Comparison of ENCODE assay signal across 8 cellular contexts in genomic region chr15:80955571-80956452, GRCh38. TPM values are rescaled to one million over a fixed set of nuclear protein-coding genes. Genes with fewer than 3 reads are reported as not detected.
A peak's percentile ranks its signal among the peaks of the same experiment; 100 is the strongest.
DNase-seq lines count a peak whose midpoint lies in the region; ATAC-seq and TF ChIP-seq lines count a peak whose summit lies in the region.
"Not testable (repeated sequence)": the region's sequence is repeated elsewhere in the genome, so short reads cannot be mapped to it uniquely, and the experiment has no call there.

No MANE protein-coding gene starts in this region.

- H3K27me3 ChIP-seq in CD8-positive, alpha-beta T cell (ENCODE audit: insufficient read depth, low read length); adrenal gland; foreskin keratinocyte: not testable (repeated sequence)

- not testable (repeated sequence) for H3K9me3 ChIP-seq in CD8-positive, alpha-beta T cell (ENCODE audit: low read length); adrenal gland (replicated peaks in 1 of 3)

- not testable (repeated sequence) for H3K4me3 ChIP-seq in CD8-positive, alpha-beta T cell (ENCODE audit: low read depth, low read length); adrenal gland

- not testable (repeated sequence) for H3K4me3 Mint-ChIP-seq in CD8-positive, alpha-beta T cell; HFFc6; activated CD4-positive, alpha-beta memory T cell treated with anti-CD3 and anti-CD28 coated beads, Interleukin-2, amount 10 ng/mL, durations not matched to agents 7 days and 5 days

- TF ChIP-seq CTCF in CD8-positive, alpha-beta T cell (IDR thresholded peaks at IDR 0.05); HFFc6 (IDR thresholded peaks at IDR 0.05); adrenal gland (IDR thresholded peaks at IDR 0.05); foreskin keratinocyte (conservative IDR thresholded peaks at IDR 0.05): not testable (repeated sequence)

- not testable (repeated sequence) for H3K36me3 ChIP-seq in CD8-positive, alpha-beta T cell (ENCODE audit: insufficient read depth, low read length)
- peaks cover 0 to 12% of the 10 kb centered on the region in 2 donors for H3K36me3 ChIP-seq in adrenal gland (replicated peaks in 1 of 2)

- H3K27ac Mint-ChIP-seq in CD8-positive, alpha-beta T cell = peak overlapping the region; percentile 5
- peak overlapping the region; percentile 63 for H3K27ac Mint-ChIP-seq in HFFc6
- H3K27ac Mint-ChIP-seq in activated CD4-positive, alpha-beta memory T cell treated with anti-CD3 and anti-CD28 coated beads, Interleukin-2, amount 10 ng/mL, durations not matched to agents 7 days and 5 days = not testable (repeated sequence)

- 82 to 86% (median 84%) methylated on average over 18 to 19 of the region's 19 CpGs for WGBS in adrenal gland, 4 donors

- H3K4me1 ChIP-seq in CD8-positive, alpha-beta T cell (ENCODE audit: insufficient read depth, low read length); adrenal gland (replicated peaks in 1 of 2); foreskin keratinocyte: not testable (repeated sequence)

- not testable (repeated sequence) for TF ChIP-seq POLR2A in adrenal gland (IDR thresholded peaks at IDR 0.05)

- not testable (repeated sequence) for H3K4me1 Mint-ChIP-seq in CD8-positive, alpha-beta T cell (ENCODE audit: low read depth)
- H3K4me1 Mint-ChIP-seq in HFFc6 (ENCODE audit: low read depth) = peaks cover 34% of the 10 kb centered on the region
- peaks cover 15% of the 10 kb centered on the region for H3K4me1 Mint-ChIP-seq in activated CD4-positive, alpha-beta memory T cell treated with anti-CD3 and anti-CD28 coated beads, Interleukin-2, amount 10 ng/mL, durations not matched to agents 7 days and 5 days

- peak in 3 of 7 experiments; percentile 3 to 31 (median 4) for DNase-seq in CD8-positive, alpha-beta T cell
- DNase-seq in HFFc6 (peak; percentile 92), OCI-M1 (lab: John Stamatoyannopoulos, UW) (peak; percentile 31), adrenal gland (peak; percentile 37 to 68 (median 59)), foreskin keratinocyte (peak; percentile 97 to 99), posterior vena cava (ENCODE audit: low spot score) (peak; percentile 67)
- DNase-seq in activated CD4-positive, alpha-beta memory T cell treated with anti-CD3 and anti-CD28 coated beads, Interleukin-2, amount 10 ng/mL, durations not matched to agents 7 days and 5 days = peak; percentile 60
- peak; percentile 3 to 5 for DNase-seq in stimulated activated CD8-positive, alpha-beta memory T cell treated with anti-CD3 and anti-CD28 coated beads, Interleukin-7, amount 100 ng/mL, for 1 hour (ENCODE audit: low read depth in 2 of 2)

- intact Hi-C loops in CD8-positive, alpha-beta T cell (cut with DNase I, micrococcal nuclease); adrenal gland (cut with DNase I): not testable (repeated sequence)
- intact Hi-C loops in posterior vena cava (cut with DNase I) = loop anchor here in 1 of 2 donors (10.0 kb wide), 1 partner anchor 381 kb away; no protein-coding TSS in a partner anchor

- not testable (repeated sequence) for H3K27ac ChIP-seq in CD8-positive, alpha-beta T cell (ENCODE audit: low read depth, low read length); adrenal gland; foreskin keratinocyte

- POLR2A ChIA-PET in CD8-positive, alpha-beta T cell (lab: Charles Lee); activated CD4-positive, alpha-beta memory T cell treated with anti-CD3 and anti-CD28 coated beads, Interleukin-2, amount 10 ng/mL, durations not matched to agents 7 days and 5 days (lab: Charles Lee): not testable (repeated sequence)

- peak; percentile 34 for ATAC-seq in CD8-positive, alpha-beta T cell
- peak; percentile 99 for ATAC-seq in foreskin keratinocyte

- not testable (repeated sequence) for H3K27me3 Mint-ChIP-seq in CD8-positive, alpha-beta T cell (ENCODE audit: low read depth); HFFc6 (ENCODE audit: insufficient read depth); activated CD4-positive, alpha-beta memory T cell treated with anti-CD3 and anti-CD28 coated beads, Interleukin-2, amount 10 ng/mL, durations not matched to agents 7 days and 5 days

- not testable (repeated sequence) for H3K9me3 Mint-ChIP-seq in CD8-positive, alpha-beta T cell; HFFc6; activated CD4-positive, alpha-beta memory T cell treated with anti-CD3 and anti-CD28 coated beads, Interleukin-2, amount 10 ng/mL, durations not matched to agents 7 days and 5 days

- CTCF ChIA-PET in CD8-positive, alpha-beta T cell (lab: Charles Lee) = interaction anchor here (1.1 to 3.3 kb wide), 3 partner anchors 13 to 21 kb away, joined by 3 to 15 read pairs (median 3); no protein-coding TSS in a partner anchor
- CTCF ChIA-PET in activated CD4-positive, alpha-beta memory T cell treated with anti-CD3 and anti-CD28 coated beads, Interleukin-2, amount 10 ng/mL, durations not matched to agents 7 days and 5 days (lab: Charles Lee) = interaction anchor here (0.8 to 2.1 kb wide), 2 partner anchors 196 to 310 kb away, joined by 3 to 6 read pairs; no protein-coding TSS in a partner anchor

- H3K36me3 Mint-ChIP-seq in CD8-positive, alpha-beta T cell = peaks cover 70% of the 10 kb centered on the region
- peaks cover 45% of the 10 kb centered on the region for H3K36me3 Mint-ChIP-seq in HFFc6 (ENCODE audit: low read depth)
- peaks cover 27% of the 10 kb centered on the region for H3K36me3 Mint-ChIP-seq in activated CD4-positive, alpha-beta memory T cell treated with anti-CD3 and anti-CD28 coated beads, Interleukin-2, amount 10 ng/mL, durations not matched to agents 7 days and 5 days (ENCODE audit: low read depth)

RNA-seq across cellular contexts. Expression of gene MESD, which starts 33.8 kb away (rescaled TPM):
- total RNA-seq in CD8-positive, alpha-beta T cell = 1 to 10 TPM; 6.4 to 8.1 TPM
- total RNA-seq in HFFc6 (2021; fragmentation: NEBNext Ultra II Directional; extraction: Animal tissue kit (Norgen Biotek cat#: 25700)) = 10 to 100 TPM; 31.8 to 42.1 (median 38.3) TPM
- total RNA-seq in activated CD4-positive, alpha-beta memory T cell treated with anti-CD3 and anti-CD28 coated beads, Interleukin-2, amount 10 ng/mL, durations not matched to agents 7 days and 5 days = 10 to 100 TPM; 34.5 to 36.1 TPM
- total RNA-seq in adrenal gland = 10 to 100 TPM; 13.2 to 50.3 (median 25.6) TPM
- polyA plus RNA-seq in adrenal gland = 10 to 100 TPM; 17.1 to 56.1 (median 21.2) TPM
- total RNA-seq in foreskin keratinocyte = 31.0 and 32.4 TPM in 2 replicates
- 27.1 and 29.9 TPM in 2 replicates for polyA plus RNA-seq in foreskin keratinocyte
- total RNA-seq in posterior vena cava = 10 to 100 TPM; 21.0 to 24.1 TPM

RNA-seq across cellular contexts. Expression of gene TLNRD1, which starts 44.9 kb away (rescaled TPM):
- 10 to 100 TPM; 15.3 to 15.6 TPM for total RNA-seq in CD8-positive, alpha-beta T cell
- total RNA-seq in HFFc6 (2021; fragmentation: NEBNext Ultra II Directional; extraction: Animal tissue kit (Norgen Biotek cat#: 25700)) = 10 to 100 TPM in 5 of 6 experiments, 1 to 10 TPM in 1; 8.8 to 14.3 (median 12.7) TPM
- total RNA-seq in activated CD4-positive, alpha-beta memory T cell treated with anti-CD3 and anti-CD28 coated beads, Interleukin-2, amount 10 ng/mL, durations not matched to agents 7 days and 5 days = 10 to 100 TPM; 47.1 to 48.8 TPM
- 10 to 100 TPM; 17.4 to 30.8 (median 22.4) TPM for total RNA-seq in adrenal gland
- 10 to 100 TPM in 1 of 3 donors, 1 to 10 TPM in 2; 4.3 to 11.4 (median 5.0) TPM for polyA plus RNA-seq in adrenal gland
- 11.5 and 12.4 TPM in 2 replicates for total RNA-seq in foreskin keratinocyte
- polyA plus RNA-seq in foreskin keratinocyte = 7.4 and 8.1 TPM in 2 replicates
- 10 to 100 TPM; 17.6 to 24.2 TPM for total RNA-seq in posterior vena cava
